Comparison of ENCODE assay signal across 23 cellular contexts in genomic region chr1:226476066-226476465, GRCh38.
DNase-seq lines count a peak whose midpoint lies in the region; TF ChIP-seq lines count a peak whose summit lies in the region.
"Had no signal": no experiment of that assay in that cellular context is flagged by ENCODE, and none has a peak within 500 bp of the region (broad histone marks: within the 10 kb centered on the region; RNA-seq: fewer than 3 reads in every experiment).

No MANE protein-coding gene starts in this region.

- H3K4me3 Mint-ChIP-seq in activated T-helper 2 cell treated with anti-CD3 and anti-CD28 coated beads, Interferon-gamma antibody, Interleukin-2, Interleukin-4, amounts not matched to agents 10 μg/mL and 5 μg/mL and 100 μg/mL, durations not matched to agents 14 hours and 24 hours and 36 hours (ENCODE audit: low read depth): no peak overlapping the region
- H3K4me3 Mint-ChIP-seq in Calu3 (ENCODE audit: low read depth, unreplicated experiment): no peak overlapping the region
- H3K4me3 Mint-ChIP-seq: B cell; CD4-positive, alpha-beta T cell; CD8-positive, alpha-beta T cell had no signal

- DNase-seq in Karpas-422 (no peak), neuronal stem cell (ENCODE audit: low spot score) (no peak), mammary epithelial cell (no peak), Calu3 (no peak)
- DNase-seq in activated T-helper 2 cell treated with anti-CD3 and anti-CD28 coated beads, Interferon-gamma antibody, Interleukin-2, Interleukin-4, amounts not matched to agents 10 μg/mL and 5 μg/mL and 100 μg/mL, durations not matched to agents 14 hours and 24 hours and 36 hours (ENCODE audit: low spot score): no peak
- DNase-seq: AML-193; Caco-2; CD4-positive, alpha-beta T cell; CD8-positive, alpha-beta T cell; DMS 273 treated with DMSO at 0.1 percent for 48 hours; DMS153; DMS53; DMS79; DND-41; EL; GDM1 had no signal

- H3K36me3 Mint-ChIP-seq in activated T-helper 2 cell treated with anti-CD3 and anti-CD28 coated beads, Interferon-gamma antibody, Interleukin-2, Interleukin-4, amounts not matched to agents 10 μg/mL and 5 μg/mL and 100 μg/mL, durations not matched to agents 14 hours and 24 hours and 36 hours (ENCODE audit: low read depth): no peaks in the 10 kb centered on the region
- H3K36me3 Mint-ChIP-seq in Calu3 (ENCODE audit: insufficient read depth, unreplicated experiment): no peaks in the 10 kb centered on the region
- H3K36me3 Mint-ChIP-seq: CD8-positive, alpha-beta T cell had no signal

- H2AFZ ChIP-seq in Karpas-422 (ENCODE audit: low read length): peak overlapping the region; percentile 50; the same call in 1 of the 2 replicates
- no peak overlapping the region for H2AFZ ChIP-seq in neuronal stem cell (ENCODE audit: low read length)
- no peak overlapping the region for H2AFZ ChIP-seq in mammary epithelial cell (ENCODE audit: low read depth, low read length)

- H3K9me2 ChIP-seq in Karpas-422 (replicated peaks; ENCODE audit: insufficient read depth, low read length): no peaks in the 10 kb centered on the region

- CTCF ChIA-PET in mammary epithelial cell (lab: Charles Lee; ENCODE audit: low non-redundant PET) (no interaction called here), Calu3 (lab: Charles Lee) (no interaction called here)

- H3K27ac ChIP-seq in Karpas-422 (ENCODE audit: low read length): peak overlapping the region; percentile 68
- H3K27ac ChIP-seq in VCaP: peak overlapping the region; percentile 14; the same call in 1 of the 2 replicates
- H3K27ac ChIP-seq in neuronal stem cell (replicated peaks; ENCODE audit: low read length): no peak overlapping the region
- no peak overlapping the region for H3K27ac ChIP-seq in mammary epithelial cell (ENCODE audit: insufficient read depth, low read depth, low read length)
- H3K27ac ChIP-seq: 22Rv1; A549; BLaER1 treated with 17β-estradiol and CSF1 and Interleukin-3, amounts not matched to agents 10 nM and 100 nM; C4-2B had no signal

- H3K27me3 ChIP-seq in Karpas-422 (ENCODE audit: low read length) (no peaks in the 10 kb centered on the region), neuronal stem cell (ENCODE audit: control insufficient read depth in 3 of 3, insufficient read depth in 3 of 3, low read depth in 1 of 3, low read length in 3 of 3) (peaks cover 0 to 20% (median 2%) of the 10 kb centered on the region in 3 experiments), mammary epithelial cell (ENCODE audit: insufficient read depth, low read length) (no peaks in the 10 kb centered on the region)
- H3K27me3 ChIP-seq: BLaER1 treated with 17β-estradiol and CSF1 and Interleukin-3, amounts not matched to agents 10 nM and 100 nM had no signal

- H3K23ac ChIP-seq in neuronal stem cell (ENCODE audit: low read depth, low read length, poor library complexity): no peak overlapping the region

- H3K79me2 ChIP-seq in Karpas-422 (ENCODE audit: low read length) (no peaks in the 10 kb centered on the region), mammary epithelial cell (ENCODE audit: insufficient read depth, low read length) (no peaks in the 10 kb centered on the region)

- H3K4me1 ChIP-seq in Karpas-422 (ENCODE audit: low read length) (peaks cover 40% of the 10 kb centered on the region), neuronal stem cell (ENCODE audit: control insufficient read depth in 2 of 2, insufficient read depth in 1 of 2, low read depth in 1 of 2, low read length in 2 of 2) (peaks cover 0 to 9% of the 10 kb centered on the region in 2 donors), mammary epithelial cell (ENCODE audit: insufficient read depth, low read length) (no peaks in the 10 kb centered on the region)
- H3K4me1 ChIP-seq: A549 had no signal

- peak overlapping the region; percentile 35; the same call in 1 of the 2 replicates for H3K9ac ChIP-seq in Karpas-422 (ENCODE audit: low read length)
- H3K9ac ChIP-seq in neuronal stem cell (ENCODE audit: low read depth, low read length, poor library complexity): no peak overlapping the region
- H3K9ac ChIP-seq in mammary epithelial cell (ENCODE audit: insufficient read depth, low read length): no peak overlapping the region
- H3K9ac ChIP-seq: BLaER1 treated with 17β-estradiol and CSF1 and Interleukin-3, amounts not matched to agents 10 nM and 100 nM had no signal

- H3K9me3 ChIP-seq in Karpas-422 (ENCODE audit: low read length) (no peaks in the 10 kb centered on the region), neuronal stem cell (replicated peaks in 1 of 2; ENCODE audit: control insufficient read depth in 2 of 2, insufficient read depth in 1 of 2, low read depth in 1 of 2, low read length in 2 of 2) (no peaks in the 10 kb centered on the region), mammary epithelial cell (replicated peaks; ENCODE audit: insufficient read depth, low read length) (no peaks in the 10 kb centered on the region)
- H3K9me3 ChIP-seq: A549; BLaER1 treated with 17β-estradiol and CSF1 and Interleukin-3, amounts not matched to agents 10 nM and 100 nM; Caco-2 had no signal

- no CpG with 5 or more reads among the region's 5 CpGs for WGBS in neuronal stem cell (ENCODE audit: extremely low coverage in 2 of 2, insufficient read length in 2 of 2, insufficient replicate concordance in 1 of 2), 2 donors
- 83% methylated on average over 4 of the region's 5 CpGs for WGBS in mammary epithelial cell (ENCODE audit: low coverage, missing lambda C conversion rate)

- H3K27me3 Mint-ChIP-seq in activated T-helper 2 cell treated with anti-CD3 and anti-CD28 coated beads, Interferon-gamma antibody, Interleukin-2, Interleukin-4, amounts not matched to agents 10 μg/mL and 5 μg/mL and 100 μg/mL, durations not matched to agents 14 hours and 24 hours and 36 hours (ENCODE audit: low read depth): peaks cover 9% of the 10 kb centered on the region
- H3K27me3 Mint-ChIP-seq in Calu3 (ENCODE audit: unreplicated experiment): peaks cover 59% of the 10 kb centered on the region

- H4K91ac ChIP-seq in neuronal stem cell (ENCODE audit: low read depth, low read length, poor library complexity): no peak overlapping the region

- BruUV-seq in mammary epithelial cell (replicated peaks; lab: Mats Ljungman, UMichigan): no TSS peak
- BruUV-seq in Calu3 (replicated peaks; lab: Mats Ljungman, UMichigan): no TSS peak

- dilution Hi-C loops in mammary epithelial cell (cut with HindIII; ENCODE audit: low sequenced_read_pairs): no loop called here

- no peak for TF ChIP-seq CTCF in VCaP (conservative IDR thresholded peaks at IDR 0.05)
- TF ChIP-seq CTCF in mammary epithelial cell (conservative IDR thresholded peaks at IDR 0.05 in 1 of 2, IDR thresholded peaks at IDR 0.05 in 1 of 2; ENCODE audit: extremely low read depth in 1 of 2, insufficient read depth in 1 of 2, low read depth in 1 of 2, low read length in 2 of 2): no peak
- no peak for TF ChIP-seq CTCF in Calu3 (IDR thresholded peaks at IDR 0.05; ENCODE audit: unreplicated experiment)

- H3K4me3 ChIP-seq in Karpas-422 (ENCODE audit: low read length) (no peak overlapping the region), neuronal stem cell (ENCODE audit: low read length in 2 of 2) (no peak overlapping the region), mammary epithelial cell (replicated peaks in 1 of 3; ENCODE audit: insufficient read depth in 1 of 3, low read depth in 2 of 3, low read length in 3 of 3) (no peak overlapping the region)
- H3K4me3 ChIP-seq: A549; BLaER1 treated with 17β-estradiol and CSF1 and Interleukin-3, amounts not matched to agents 10 nM and 100 nM; GM12878 had no signal

- no peak overlapping the region for H3K18ac ChIP-seq in neuronal stem cell (ENCODE audit: low read length)

- H2BK5ac ChIP-seq in neuronal stem cell (ENCODE audit: low read length): no peak overlapping the region

- H2BK120ac ChIP-seq in neuronal stem cell (ENCODE audit: low read depth, low read length): no peak overlapping the region

- H3K4ac ChIP-seq in neuronal stem cell (ENCODE audit: low read length): no peak overlapping the region

- H3K4me1 Mint-ChIP-seq in activated T-helper 2 cell treated with anti-CD3 and anti-CD28 coated beads, Interferon-gamma antibody, Interleukin-2, Interleukin-4, amounts not matched to agents 10 μg/mL and 5 μg/mL and 100 μg/mL, durations not matched to agents 14 hours and 24 hours and 36 hours (ENCODE audit: low read depth): no peaks in the 10 kb centered on the region
- no peaks in the 10 kb centered on the region for H3K4me1 Mint-ChIP-seq in Calu3 (ENCODE audit: low read depth, unreplicated experiment)
- H3K4me1 Mint-ChIP-seq: B cell had no signal

- H2AK5ac ChIP-seq in neuronal stem cell (ENCODE audit: low read depth, low read length): no peak overlapping the region

- no peak overlapping the region for H2BK12ac ChIP-seq in neuronal stem cell (ENCODE audit: low read length)

- H3K79me1 ChIP-seq in neuronal stem cell (ENCODE audit: low read depth, low read length): no peaks in the 10 kb centered on the region

- H2BK15ac ChIP-seq in neuronal stem cell (ENCODE audit: low read length): peak overlapping the region; percentile 39

- no peaks in the 10 kb centered on the region for H4K20me1 ChIP-seq in Karpas-422 (ENCODE audit: insufficient read depth, low read depth, low read length)
- no peaks in the 10 kb centered on the region for H4K20me1 ChIP-seq in mammary epithelial cell (ENCODE audit: insufficient read depth, low read length)
- H4K20me1 ChIP-seq: BLaER1 treated with 17β-estradiol and CSF1 and Interleukin-3, amounts not matched to agents 10 nM and 100 nM had no signal

- no peak overlapping the region for H4K8ac ChIP-seq in neuronal stem cell (ENCODE audit: low read depth, low read length)

- in situ Hi-C loops in mammary epithelial cell (cut with MboI; ENCODE audit: low sequenced_read_pairs in 2 of 2): no loop called here

- H3K27ac Mint-ChIP-seq in activated T-helper 2 cell treated with anti-CD3 and anti-CD28 coated beads, Interferon-gamma antibody, Interleukin-2, Interleukin-4, amounts not matched to agents 10 μg/mL and 5 μg/mL and 100 μg/mL, durations not matched to agents 14 hours and 24 hours and 36 hours: no peak overlapping the region
- no peak overlapping the region for H3K27ac Mint-ChIP-seq in Calu3 (ENCODE audit: unreplicated experiment)
- H3K27ac Mint-ChIP-seq: B cell; CD4-positive, alpha-beta T cell; CD8-positive, alpha-beta T cell had no signal

- H3K36me3 ChIP-seq in Karpas-422 (ENCODE audit: insufficient read depth, low read length): no peaks in the 10 kb centered on the region
- H3K36me3 ChIP-seq in neuronal stem cell (replicated peaks in 1 of 2; ENCODE audit: control insufficient read depth in 2 of 2, insufficient read depth in 2 of 2, low read length in 2 of 2): no peaks in the 10 kb centered on the region
- no peaks in the 10 kb centered on the region for H3K36me3 ChIP-seq in mammary epithelial cell (ENCODE audit: insufficient read depth, low read length)
- H3K36me3 ChIP-seq: BLaER1 treated with 17β-estradiol and CSF1 and Interleukin-3, amounts not matched to agents 10 nM and 100 nM had no signal

- peak overlapping the region; percentile 52 for H3K4me2 ChIP-seq in Karpas-422 (ENCODE audit: low read depth, low read length, poor library complexity, severe bottlenecking)
- no peak overlapping the region for H3K4me2 ChIP-seq in neuronal stem cell (ENCODE audit: insufficient read depth, low read length, poor library complexity, severe bottlenecking)
- H3K4me2 ChIP-seq in mammary epithelial cell (ENCODE audit: insufficient read depth, low read depth, low read length): no peak overlapping the region
- H3K4me2 ChIP-seq: A549 had no signal

- no peak overlapping the region for H3K14ac ChIP-seq in neuronal stem cell (ENCODE audit: low read length)

- no peaks in the 10 kb centered on the region for H3K9me3 Mint-ChIP-seq in activated T-helper 2 cell treated with anti-CD3 and anti-CD28 coated beads, Interferon-gamma antibody, Interleukin-2, Interleukin-4, amounts not matched to agents 10 μg/mL and 5 μg/mL and 100 μg/mL, durations not matched to agents 14 hours and 24 hours and 36 hours
- no peaks in the 10 kb centered on the region for H3K9me3 Mint-ChIP-seq in Calu3 (ENCODE audit: low read depth, unreplicated experiment)
- H3K9me3 Mint-ChIP-seq: CD4-positive, alpha-beta T cell; CD8-positive, alpha-beta T cell had no signal

- intact Hi-C loops in activated T-helper 2 cell treated with anti-CD3 and anti-CD28 coated beads, Interferon-gamma antibody, Interleukin-2, Interleukin-4, amounts not matched to agents 10 μg/mL and 5 μg/mL and 100 μg/mL, durations not matched to agents 14 hours and 24 hours and 36 hours (cut with micrococcal nuclease): no loop called here
- intact Hi-C loops in mammary epithelial cell (cut with micrococcal nuclease) (no loop called here), Calu3 (cut with micrococcal nuclease; ENCODE audit: unreplicated experiment) (no loop called here)

Comparison
In these comparisons a context has a peak if more than half of its experiments do, and no peak if none do; other contexts are left out.
1. H3K27ac ChIP-seq: peak in Karpas-422 (single experiment) and VCaP (single experiment); none in neuronal stem cell (single experiment) and mammary epithelial cell (single experiment).